19 cellular contexts compared by ENCODE assay signal in the genomic region with DNA sequence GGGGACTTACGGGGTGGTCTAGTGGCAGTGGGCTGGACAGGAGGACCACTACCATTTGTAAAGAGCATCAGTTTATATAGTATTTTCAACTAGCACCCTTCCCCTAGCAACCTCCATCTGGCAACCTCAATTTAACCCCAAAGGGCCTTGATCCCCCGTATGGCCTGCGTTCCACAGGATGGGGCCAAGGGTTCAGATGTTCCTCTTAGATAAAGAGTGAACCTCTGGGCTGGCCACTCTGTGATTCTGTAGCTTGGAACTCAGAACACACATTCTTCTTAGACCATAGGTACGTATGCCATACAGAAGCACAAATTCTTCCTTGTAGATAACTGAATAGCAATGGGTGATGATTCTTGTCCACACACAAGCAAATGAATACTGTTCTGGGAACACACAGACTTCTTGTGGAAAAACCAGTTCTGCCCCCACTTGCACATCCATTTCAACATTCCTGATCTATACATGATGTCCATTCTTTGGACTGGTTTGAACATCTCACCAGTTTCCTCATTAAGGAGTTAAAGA. TPM values are rescaled to one million over a fixed set of nuclear protein-coding genes. Genes with fewer than 3 reads are reported as not detected.
DNase-seq lines count a peak whose midpoint lies in the region; ATAC-seq and TF ChIP-seq lines count a peak whose summit lies in the region.
"Had no signal": no experiment of that assay in that cellular context is flagged by ENCODE, and none has a peak within 500 bp of the region (broad histone marks: within the 10 kb centered on the region; RNA-seq: fewer than 3 reads in every experiment).

No MANE protein-coding gene starts in this region.

- peaks cover 0 to 9% of the 10 kb centered on the region in 2 donors for H3K36me3 Mint-ChIP-seq in CD4-positive, alpha-beta memory T cell
- peaks cover 22% of the 10 kb centered on the region for H3K36me3 Mint-ChIP-seq in activated B cell treated with CpG ODN at 0.5 μM for 24 hours (ENCODE audit: low read depth)
- H3K36me3 Mint-ChIP-seq in nephron (ENCODE audit: low read depth): peaks cover 13% of the 10 kb centered on the region

- H2AFZ ChIP-seq in Karpas-422 (ENCODE audit: low read length) (no peak overlapping the region), hepatocyte (no peak overlapping the region)

- H3K4me3 ChIP-seq in CD4-positive, alpha-beta memory T cell (ENCODE audit: low read length in 2 of 2): no peak overlapping the region
- H3K4me3 ChIP-seq in Karpas-422 (ENCODE audit: low read length) (0 out of 2 replicates have a peak overlapping the region, but pooled peaks have one; percentile 25), hepatocyte (no peak overlapping the region)
- H3K4me3 ChIP-seq: BLaER1 treated with 17β-estradiol and CSF1 and Interleukin-3, amounts not matched to agents 10 nM and 100 nM had no signal

- peak overlapping the region in 1 of 7 donors; percentile 70 for H3K27ac Mint-ChIP-seq in CD4-positive, alpha-beta memory T cell
- H3K27ac Mint-ChIP-seq in activated B cell treated with CpG ODN at 0.5 μM for 24 hours (peak overlapping the region; percentile 25), nephron (no peak overlapping the region)

- peaks cover 38 to 74% (median 54%) of the 10 kb centered on the region in 4 donors for H3K4me1 Mint-ChIP-seq in CD4-positive, alpha-beta memory T cell
- H3K4me1 Mint-ChIP-seq in activated B cell treated with CpG ODN at 0.5 μM for 24 hours (peaks cover 56% of the 10 kb centered on the region), nephron (peaks cover 15% of the 10 kb centered on the region)

- intact Hi-C loops in CD4-positive, alpha-beta memory T cell (cut with micrococcal nuclease): no loop called here
- intact Hi-C loops in activated B cell treated with CpG ODN at 0.5 μM for 24 hours (cut with micrococcal nuclease): no loop called here
- intact Hi-C loops in sciatic nerve (cut with DNase I): no loop called here

- H4K20me1 ChIP-seq in Karpas-422 (ENCODE audit: insufficient read depth, low read depth, low read length) (peaks cover 16% of the 10 kb centered on the region), hepatocyte (ENCODE audit: insufficient read depth, poor library complexity, severe bottlenecking) (peaks cover 23% of the 10 kb centered on the region)

- H3K9me2 ChIP-seq in Karpas-422 (replicated peaks; ENCODE audit: insufficient read depth, low read length) (no peaks in the 10 kb centered on the region), hepatocyte (replicated peaks; ENCODE audit: insufficient read depth) (no peaks in the 10 kb centered on the region)

- peak overlapping the region in 5 of 8 donors; percentile 13 to 39 (median 15) for H3K4me3 Mint-ChIP-seq in CD4-positive, alpha-beta memory T cell
- H3K4me3 Mint-ChIP-seq in activated B cell treated with CpG ODN at 0.5 μM for 24 hours: peak overlapping the region; percentile 21
- peak overlapping the region; percentile 51 to 80 (median 65) for H3K4me3 Mint-ChIP-seq in nephron

- no peaks in the 10 kb centered on the region for H3K36me3 ChIP-seq in CD4-positive, alpha-beta memory T cell (ENCODE audit: insufficient read depth, low read length)
- H3K36me3 ChIP-seq in Karpas-422 (ENCODE audit: insufficient read depth, low read length) (peaks cover 5% of the 10 kb centered on the region), hepatocyte (replicated peaks; ENCODE audit: insufficient read depth, low read depth) (no peaks in the 10 kb centered on the region)

- WGBS in hepatocyte (ENCODE audit: low lambda C conversion rate, missing lambda C conversion rate): 81% methylated on average over 4 of the region's 4 CpGs

- no peaks in the 10 kb centered on the region for H3K9me3 Mint-ChIP-seq in CD4-positive, alpha-beta memory T cell
- H3K9me3 Mint-ChIP-seq in activated B cell treated with CpG ODN at 0.5 μM for 24 hours (no peaks in the 10 kb centered on the region), nephron (no peaks in the 10 kb centered on the region)
- H3K9me3 Mint-ChIP-seq: CD8-positive, alpha-beta memory T cell had no signal

- H3K9ac ChIP-seq in Karpas-422 (ENCODE audit: low read length): peak overlapping the region; percentile 48
- H3K9ac ChIP-seq: BLaER1 treated with 17β-estradiol and CSF1 and Interleukin-3, amounts not matched to agents 10 nM and 100 nM had no signal

- no peaks in the 10 kb centered on the region for H3K27me3 Mint-ChIP-seq in CD4-positive, alpha-beta memory T cell
- H3K27me3 Mint-ChIP-seq in activated B cell treated with CpG ODN at 0.5 μM for 24 hours: no peaks in the 10 kb centered on the region
- H3K27me3 Mint-ChIP-seq in nephron (ENCODE audit: low read depth): peaks cover 3% of the 10 kb centered on the region

- H3K27me3 ChIP-seq in CD4-positive, alpha-beta memory T cell (ENCODE audit: insufficient read depth, low read length): no peaks in the 10 kb centered on the region
- no peaks in the 10 kb centered on the region for H3K27me3 ChIP-seq in Karpas-422 (ENCODE audit: low read length)
- no peaks in the 10 kb centered on the region for H3K27me3 ChIP-seq in hepatocyte
- H3K27me3 ChIP-seq: BLaER1 treated with 17β-estradiol and CSF1 and Interleukin-3, amounts not matched to agents 10 nM and 100 nM had no signal

- no peak overlapping the region for H3K27ac ChIP-seq in CD4-positive, alpha-beta memory T cell (ENCODE audit: low read depth, low read length)
- peak overlapping the region; percentile 93 for H3K27ac ChIP-seq in Karpas-422 (ENCODE audit: low read length)
- H3K27ac ChIP-seq in hepatocyte: no peak overlapping the region

- in situ Hi-C loops in ACHN (cut with HindIII; ENCODE audit: low pct_ligation_motif_present, low pct_unique_long_range_greater_than_20kb, low sequenced_read_pairs): no loop called here

- CTCF ChIA-PET in CD4-positive, alpha-beta memory T cell (lab: Charles Lee; ENCODE audit: partially characterized antibody): interaction anchor here (2.7 kb wide), 1 partner anchor 76 kb away, joined by 10 read pairs; no protein-coding TSS in a partner anchor
- CTCF ChIA-PET in activated B cell treated with CpG ODN at 0.5 μM for 24 hours (lab: Charles Lee): no interaction called here

- H3K4me1 ChIP-seq in CD4-positive, alpha-beta memory T cell (ENCODE audit: insufficient read depth, low read length): peaks cover 48% of the 10 kb centered on the region
- peaks cover 53% of the 10 kb centered on the region for H3K4me1 ChIP-seq in Karpas-422 (ENCODE audit: low read length)
- H3K4me1 ChIP-seq in hepatocyte (ENCODE audit: insufficient read depth): peaks cover 4% of the 10 kb centered on the region

- H3K79me2 ChIP-seq in Karpas-422 (ENCODE audit: low read length): peaks cover 33% of the 10 kb centered on the region
- peaks cover 29% of the 10 kb centered on the region for H3K79me2 ChIP-seq in hepatocyte

- ATAC-seq in activated B cell treated with CpG ODN at 0.5 μM for 24 hours (ENCODE audit: low read depth): no peak
- no peak for ATAC-seq in sciatic nerve
- ATAC-seq: PC-3 had no signal

- H3K9me3 ChIP-seq in CD4-positive, alpha-beta memory T cell (ENCODE audit: control insufficient read depth in 1 of 2, low read length in 2 of 2): no peaks in the 10 kb centered on the region
- H3K9me3 ChIP-seq in Karpas-422 (ENCODE audit: low read length) (no peaks in the 10 kb centered on the region), hepatocyte (ENCODE audit: low read depth) (no peaks in the 10 kb centered on the region)
- H3K9me3 ChIP-seq: BLaER1 treated with 17β-estradiol and CSF1 and Interleukin-3, amounts not matched to agents 10 nM and 100 nM had no signal

- no peak for DNase-seq in CD4-positive, alpha-beta memory T cell
- DNase-seq in Karpas-422: no peak
- DNase-seq in activated B cell treated with CpG ODN at 0.5 μM for 24 hours: no peak
- no peak for DNase-seq in ACHN
- no peak for DNase-seq in sciatic nerve (ENCODE audit: low spot score)
- DNase-seq in NK-92 (lab: John Stamatoyannopoulos, UW; ENCODE audit: unreplicated experiment): no peak
- no peak for DNase-seq in hepatocyte (ENCODE audit: low spot score)
- DNase-seq: CD8-positive, alpha-beta memory T cell; H7; MM.1S; NCI-H1092; NCI-H1436; NCI-H187 treated with DMSO at 0.1 percent for 48 hours; NCI-H510A; NK-92 treated with Interleukin-12 subunit alpha and Interleukin-12 subunit beta, amount 100 ng/mL, for 24 hours; PC-3; Right ventricle myocardium superior had no signal

- TF ChIP-seq CTCF in activated B cell treated with CpG ODN at 0.5 μM for 24 hours (IDR thresholded peaks at IDR 0.05) (no peak), nephron (IDR thresholded peaks at IDR 0.05; ENCODE audit: unreplicated experiment in 3 of 3) (no peak), hepatocyte (IDR thresholded peaks at IDR 0.05; ENCODE audit: poor library complexity) (no peak)

- POLR2A ChIA-PET in CD4-positive, alpha-beta memory T cell (lab: Charles Lee; ENCODE audit: partially characterized antibody): no interaction called here
- POLR2A ChIA-PET in activated B cell treated with CpG ODN at 0.5 μM for 24 hours (lab: Charles Lee): no interaction called here

- H3K4me2 ChIP-seq in Karpas-422 (ENCODE audit: low read depth, low read length, poor library complexity, severe bottlenecking): peak overlapping the region; percentile 69
- H3K4me2 ChIP-seq in hepatocyte: no peak overlapping the region

RNA-seq across cellular contexts. Expression of gene GGA2, which starts 1.9 kb away (rescaled TPM):
- 100 to 1,000 TPM; 114 to 118 TPM for total RNA-seq in CD4-positive, alpha-beta memory T cell
- polyA plus RNA-seq in CD4-positive, alpha-beta memory T cell: 10 to 100 TPM; 49.2 to 49.6 TPM
- 109 and 123 TPM in 2 replicates for total RNA-seq in Karpas-422 (2014; rRNA removed; shearing (Covaris generic); ENCODE audit: low replicate concordance)
- total RNA-seq in activated B cell treated with CpG ODN at 0.5 μM for 24 hours: 264 and 281 TPM in 2 replicates
- 62.9 TPM for total RNA-seq in sciatic nerve
- total RNA-seq in hepatocyte: 42.4 and 56.4 TPM in 2 replicates
- 73.1 and 76.6 TPM in 2 replicates for polyA plus RNA-seq in hepatocyte

RNA-seq across cellular contexts. Expression of gene EARS2, which starts 44.9 kb away (rescaled TPM):
- 10 to 100 TPM; 13.6 to 16.0 TPM for total RNA-seq in CD4-positive, alpha-beta memory T cell
- 10 to 100 TPM; 11.4 to 15.6 TPM for polyA plus RNA-seq in CD4-positive, alpha-beta memory T cell
- total RNA-seq in Karpas-422 (2014; rRNA removed; shearing (Covaris generic); ENCODE audit: low replicate concordance): 25.5 and 27.9 TPM in 2 replicates
- total RNA-seq in activated B cell treated with CpG ODN at 0.5 μM for 24 hours (24.9 and 27.5 TPM in 2 replicates), sciatic nerve (16.0 TPM), hepatocyte (19.0 and 26.5 TPM in 2 replicates)
- polyA plus RNA-seq in hepatocyte: 23.1 and 25.2 TPM in 2 replicates

RNA-seq across cellular contexts. Expression of gene UBFD1, which starts 45.3 kb away (rescaled TPM):
- 10 to 100 TPM; 41.0 to 41.2 TPM for total RNA-seq in CD4-positive, alpha-beta memory T cell
- 10 to 100 TPM; 11.9 to 15.3 TPM for polyA plus RNA-seq in CD4-positive, alpha-beta memory T cell
- 43.1 and 69.5 TPM in 2 replicates for total RNA-seq in Karpas-422 (2014; rRNA removed; shearing (Covaris generic); ENCODE audit: low replicate concordance)
- total RNA-seq in activated B cell treated with CpG ODN at 0.5 μM for 24 hours: 47.9 and 52.2 TPM in 2 replicates
- total RNA-seq in sciatic nerve: 38.2 TPM
- total RNA-seq in hepatocyte: 107 TPM in 2 replicates
- 44.5 and 48.6 TPM in 2 replicates for polyA plus RNA-seq in hepatocyte

RNA-seq across cellular contexts. Expression of gene COG7, which starts 59.2 kb away (rescaled TPM):
- 10 to 100 TPM; 19.7 to 24.7 TPM for total RNA-seq in CD4-positive, alpha-beta memory T cell
- 10 to 100 TPM; 11.4 to 13.0 TPM for polyA plus RNA-seq in CD4-positive, alpha-beta memory T cell
- total RNA-seq in Karpas-422 (2014; rRNA removed; shearing (Covaris generic); ENCODE audit: low replicate concordance): 18.6 and 21.3 TPM in 2 replicates
- total RNA-seq in activated B cell treated with CpG ODN at 0.5 μM for 24 hours: 19.3 and 20.2 TPM in 2 replicates
- total RNA-seq in sciatic nerve: 29.4 TPM
- total RNA-seq in hepatocyte: 11.8 and 15.4 TPM in 2 replicates
- polyA plus RNA-seq in hepatocyte: 13.5 and 14.7 TPM in 2 replicates

Comparison
In these comparisons a context has a peak if more than half of its experiments do, and no peak if none do; other contexts are left out.
1. H3K4me3 Mint-ChIP-seq: peak in every context shown above with its lines; median percentile 65 in nephron; 21 in activated B cell treated with CpG ODN at 0.5 μM for 24 hours; 15 in CD4-positive, alpha-beta memory T cell.